8 cellular contexts compared by ENCODE assay signal in the genomic region with DNA sequence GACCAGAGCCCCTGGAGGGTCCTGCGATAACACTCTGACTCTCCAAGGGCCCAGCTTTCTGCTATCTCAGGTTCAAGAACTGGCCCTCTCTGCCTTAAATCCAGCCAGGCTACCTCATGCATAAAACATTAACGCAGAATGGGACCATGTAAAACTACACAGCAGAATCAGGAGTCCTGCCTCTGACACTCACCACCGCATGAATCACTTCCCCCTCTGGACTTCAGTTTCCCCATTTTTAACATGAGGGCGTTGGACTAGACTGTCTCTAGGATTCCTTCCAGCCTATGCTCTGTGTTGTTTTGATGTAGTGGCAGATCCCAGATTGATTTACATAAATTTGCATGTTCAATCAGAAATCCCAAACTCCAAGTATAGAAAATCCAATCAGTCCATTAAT. TPM values are rescaled to one million over a fixed set of nuclear protein-coding genes. Genes with fewer than 3 reads are reported as not detected.
A peak's percentile ranks its signal among the peaks of the same experiment; 100 is the strongest.
DNase-seq lines count a peak whose midpoint lies in the region; ATAC-seq and TF ChIP-seq lines count a peak whose summit lies in the region.

No MANE protein-coding gene starts in this region.

- CTCF ChIA-PET in AG04450 (lab: Charles Lee) = interaction anchor here (0.6 to 2.7 kb wide), 2 partner anchors 47 to 52 kb away, joined by 6 to 8 read pairs; no protein-coding TSS in a partner anchor

- peak overlapping the region; percentile 31 for H3K4me3 ChIP-seq in AG04450 (ENCODE audit: low read depth, low read length)
- no peak overlapping the region for H3K4me3 ChIP-seq in colonic mucosa
- no peak overlapping the region for H3K4me3 ChIP-seq in muscle layer of colon (ENCODE audit: low read depth in 1 of 2, low read length in 2 of 2)

- H3K36me3 ChIP-seq in colonic mucosa (no peaks in the 10 kb centered on the region), muscle layer of colon (ENCODE audit: insufficient read depth, low read length) (peaks cover 6% of the 10 kb centered on the region)

- H3K9ac ChIP-seq in colonic mucosa (ENCODE audit: low read depth in 2 of 2, low read length in 2 of 2) (no peak overlapping the region), muscle layer of colon (ENCODE audit: low read length) (peak overlapping the region; percentile 11)

- H3K9me3 ChIP-seq in AG04450 (ENCODE audit: control insufficient read depth, insufficient read depth, low read length) (no peaks in the 10 kb centered on the region; the same call in 1 of the 2 replicates), colonic mucosa (no peaks in the 10 kb centered on the region), muscle layer of colon (ENCODE audit: low read length) (no peaks in the 10 kb centered on the region)

- DNase-seq in AG04450 (ENCODE audit: low read depth, low spot score) = no peak
- peak; percentile 81 to 89 for DNase-seq in NOMO-1 (lab: John Stamatoyannopoulos, UW; ENCODE audit: unreplicated experiment in 2 of 2)
- no peak for DNase-seq in colonic mucosa
- DNase-seq in activated CD4-positive, alpha-beta T cell treated with anti-CD3 and anti-CD28 coated beads, Interleukin-2, amount 50 U/mL, for 1 hour = no peak
- no peak for DNase-seq in COR-L47 (lab: John Stamatoyannopoulos, UW)

- H3K27ac ChIP-seq in AG04450 (ENCODE audit: low read depth, low read length) (peak overlapping the region; percentile 80), colonic mucosa (peak overlapping the region; percentile 44), muscle layer of colon (ENCODE audit: low read depth, low read length) (no peak overlapping the region)

- ATAC-seq in HG02623 (IDR thresholded peaks at IDR 0.05; ENCODE audit: unreplicated experiment) = no peak
- ATAC-seq in GM19328 (IDR thresholded peaks at IDR 0.05; ENCODE audit: unreplicated experiment) = no peak

- intact Hi-C loops in colonic mucosa (cut with DNase I) = no loop called here

- H3K27me3 ChIP-seq in AG04450 (ENCODE audit: control insufficient read depth, insufficient read depth, low read length) (no peaks in the 10 kb centered on the region), colonic mucosa (no peaks in the 10 kb centered on the region), muscle layer of colon (ENCODE audit: control insufficient read depth in 1 of 2, insufficient read depth in 2 of 2, low read length in 2 of 2) (no peaks in the 10 kb centered on the region)

- H3K4me1 ChIP-seq in colonic mucosa (no peaks in the 10 kb centered on the region), muscle layer of colon (ENCODE audit: insufficient read depth, low read length) (peaks cover 59% of the 10 kb centered on the region)

- POLR2A ChIA-PET in AG04450 (lab: Yijun Ruan, JAX) = interaction anchor here (0.8 kb wide), 1 partner anchor 39 kb away, joined by 4 read pairs; no protein-coding TSS in a partner anchor

- TF ChIP-seq CTCF in AG04450 (IDR thresholded peaks at IDR 0.05; ENCODE audit: low read depth, low read length) = no peak
- no peak for TF ChIP-seq CTCF in colonic mucosa (IDR thresholded peaks at IDR 0.05)

RNA-seq across cellular contexts. Expression of a gene that starts 3.3 kb away (rescaled TPM):
- polyA plus RNA-seq in AG04450 (2011; rRNA removed) = 5.6 and 7.3 TPM in 2 replicates
- polyA minus RNA-seq in AG04450 (2011; rRNA and poly(A)+ RNA removed) = 15.9 and 16.0 TPM in 2 replicates
- 1 to 10 TPM; 2.4 to 4.1 TPM for total RNA-seq in colonic mucosa

RNA-seq across cellular contexts. Expression of a gene that starts 18.0 kb away (rescaled TPM):
- polyA plus RNA-seq in AG04450 (2011; rRNA removed) = 3.7 and 3.8 TPM in 2 replicates
- 2.4 and 3.0 TPM in 2 replicates for polyA minus RNA-seq in AG04450 (2011; rRNA and poly(A)+ RNA removed)
- 1 to 10 TPM; 3.3 to 3.7 TPM for total RNA-seq in colonic mucosa

Comparison
In these comparisons a context has a peak if more than half of its experiments do, and no peak if none do; other contexts are left out.
1. DNase-seq: peak in NOMO-1 (2 of 2); none in AG04450 (single experiment), colonic mucosa (single experiment), activated CD4-positive, alpha-beta T cell treated with anti-CD3 and anti-CD28 coated beads, Interleukin-2, amount 50 U/mL, for 1 hour (single experiment) and COR-L47 (single experiment).